Comparison of ENCODE assay signal across 14 cellular contexts in genomic region chr2:159084395-159085370, GRCh38.
A peak's percentile ranks its signal among the peaks of the same experiment; 100 is the strongest.
DNase-seq lines count a peak whose midpoint lies in the region; ATAC-seq and TF ChIP-seq lines count a peak whose summit lies in the region.
"Had no signal": no experiment of that assay in that cellular context is flagged by ENCODE, and none has a peak within 500 bp of the region (broad histone marks: within the 10 kb centered on the region; RNA-seq: fewer than 3 reads in every experiment).

No MANE protein-coding gene starts in this region.

- H3K27me3 ChIP-seq in lower lobe of right lung (ENCODE audit: low read depth) (no peaks in the 10 kb centered on the region), thoracic aorta (replicated peaks; ENCODE audit: insufficient read depth) (no peaks in the 10 kb centered on the region)
- H3K27me3 ChIP-seq: colonic mucosa had no signal

- intact Hi-C loops in lower lobe of right lung (cut with DNase I): no loop called here
- intact Hi-C loops in activated CD4-positive, alpha-beta memory T cell treated with anti-CD3 and anti-CD28 coated beads for 36 hours (cut with micrococcal nuclease): no loop called here

- no peak for DNase-seq in coronary artery (ENCODE audit: low spot score)
- DNase-seq in lower lobe of right lung: no peak
- DNase-seq in thoracic aorta (ENCODE audit: low spot score): no peak
- DNase-seq in activated CD4-positive, alpha-beta memory T cell treated with anti-CD3 and anti-CD28 coated beads for 36 hours: no peak
- DNase-seq in EL: no peak
- DNase-seq in NCI-H2029 treated with DMSO at 0.1 percent for 48 hours (lab: John Stamatoyannopoulos, UW): no peak
- DNase-seq in NAMALWA (ENCODE audit: low spot score): no peak
- DNase-seq: activated CD4-positive, alpha-beta T cell treated with anti-CD3 and anti-CD28 coated beads for 4 hours; activated gamma-delta T cell; colonic mucosa; NCI-H146 had no signal

- ATAC-seq in lower lobe of right lung (peak in 1 of 2 donors; percentile 8), thoracic aorta (ENCODE audit: insufficient number of reproducible peaks, low FRiP score, low read depth) (peak; percentile 66)

- H3K36me3 Mint-ChIP-seq in activated CD4-positive, alpha-beta memory T cell treated with anti-CD3 and anti-CD28 coated beads for 36 hours: no peaks in the 10 kb centered on the region
- H3K36me3 Mint-ChIP-seq: CD14-positive monocyte had no signal

- TF ChIP-seq EP300 in Ishikawa (IDR thresholded peaks at IDR 0.05; ENCODE audit: borderline replicate concordance): no peak

- TF ChIP-seq CTCF in coronary artery (IDR thresholded peaks at IDR 0.05) (no peak), lower lobe of right lung (IDR thresholded peaks at IDR 0.05) (no peak), thoracic aorta (IDR thresholded peaks at IDR 0.05) (no peak)

- H3K36me3 ChIP-seq in lower lobe of right lung (no peaks in the 10 kb centered on the region), thoracic aorta (no peaks in the 10 kb centered on the region)
- H3K36me3 ChIP-seq: colonic mucosa had no signal

- H3K9me3 Mint-ChIP-seq in activated CD4-positive, alpha-beta memory T cell treated with anti-CD3 and anti-CD28 coated beads for 36 hours: no peaks in the 10 kb centered on the region
- H3K9me3 Mint-ChIP-seq: memory B cell had no signal

- H3K27ac Mint-ChIP-seq in activated CD4-positive, alpha-beta memory T cell treated with anti-CD3 and anti-CD28 coated beads for 36 hours: no peak overlapping the region
- H3K27ac Mint-ChIP-seq: CD14-positive monocyte, memory B cell had no signal

- CTCF ChIA-PET in activated CD4-positive, alpha-beta memory T cell treated with anti-CD3 and anti-CD28 coated beads for 36 hours (lab: Charles Lee): interaction anchor here (0.6 to 0.7 kb wide), 2 partner anchors 183 to 444 kb away, joined by 3 read pairs; no protein-coding TSS in a partner anchor

- H3K27ac ChIP-seq in coronary artery (peak overlapping the region; percentile 70 to 89), lower lobe of right lung (peak overlapping the region; percentile 59), thoracic aorta (peak overlapping the region; percentile 81 to 95)
- H3K27ac ChIP-seq: colonic mucosa had no signal

- H3K4me1 ChIP-seq in lower lobe of right lung (peaks cover 59% of the 10 kb centered on the region), thoracic aorta (ENCODE audit: control insufficient read depth in 1 of 2, low read depth in 2 of 2) (peaks cover 34 to 86% of the 10 kb centered on the region in 2 donors)
- H3K4me1 ChIP-seq: colonic mucosa had no signal

- POLR2A ChIA-PET in activated CD4-positive, alpha-beta memory T cell treated with anti-CD3 and anti-CD28 coated beads for 36 hours (lab: Charles Lee): no interaction called here

- H3K4me3 Mint-ChIP-seq in activated CD4-positive, alpha-beta memory T cell treated with anti-CD3 and anti-CD28 coated beads for 36 hours: no peak overlapping the region
- H3K4me3 Mint-ChIP-seq: CD14-positive monocyte, memory B cell had no signal

- H3K4me3 ChIP-seq in coronary artery (peak overlapping the region; percentile 30), lower lobe of right lung (no peak overlapping the region), thoracic aorta (no peak overlapping the region)
- H3K4me3 ChIP-seq: colonic mucosa had no signal

- H3K4me1 Mint-ChIP-seq in activated CD4-positive, alpha-beta memory T cell treated with anti-CD3 and anti-CD28 coated beads for 36 hours (ENCODE audit: low read depth): peaks cover 10% of the 10 kb centered on the region

- TF ChIP-seq RAD21 in Ishikawa (IDR thresholded peaks at IDR 0.05; ENCODE audit: low read depth): no peak

- H3K27me3 Mint-ChIP-seq in activated CD4-positive, alpha-beta memory T cell treated with anti-CD3 and anti-CD28 coated beads for 36 hours: peaks cover 4% of the 10 kb centered on the region

- H3K9me3 ChIP-seq in lower lobe of right lung: no peaks in the 10 kb centered on the region
- H3K9me3 ChIP-seq in thoracic aorta: no peaks in the 10 kb centered on the region
- H3K9me3 ChIP-seq: colonic mucosa had no signal

TF ChIP-seq in Ishikawa, 13 proteins besides CTCF, POLR2A, EP300 and RAD21:
- TF ChIP-seq NFIC (IDR thresholded peaks at IDR 0.05) (0 out of 2 replicates have a peak, but pooled peaks have one; percentile 7), EGR1 (IDR thresholded peaks at IDR 0.05) (no peak)
